In genomic region chr3:129022114-129022994, GRCh38 we compare ENCODE assay signal across 13 cellular contexts. TPM values are rescaled to one million over a fixed set of nuclear protein-coding genes. Genes with fewer than 3 reads are reported as not detected.
DNase-seq lines count a peak whose midpoint lies in the region; ATAC-seq and TF ChIP-seq lines count a peak whose summit lies in the region.
"Had no signal": no experiment of that assay in that cellular context is flagged by ENCODE, and none has a peak within 500 bp of the region (broad histone marks: within the 10 kb centered on the region; RNA-seq: fewer than 3 reads in every experiment).

No MANE protein-coding gene starts in this region.

- 70 to 73% methylated on average over 2 to 4 of the region's 14 CpGs for WGBS in gastroesophageal sphincter (ENCODE audit: low coverage in 1 of 2), 2 donors
- 69 to 76% methylated on average over 14 of the region's 14 CpGs for WGBS in aorta, 2 donors

- peak; percentile 61 for ATAC-seq in gastroesophageal sphincter
- ATAC-seq in natural killer cell = no peak
- peak; percentile 46 for ATAC-seq in aorta (ENCODE audit: low FRiP score)
- ATAC-seq in GM21528 (IDR thresholded peaks at IDR 0.05; ENCODE audit: low FRiP score, unreplicated experiment) = no peak

- peak overlapping the region; percentile 64 for H3K4me3 Mint-ChIP-seq in natural killer cell
- H3K4me3 Mint-ChIP-seq: dendritic cell treated with granulocyte-macrophage colony-stimulating factor and Interleukin-4, amounts not matched to agents 40 ng/mL and 50 ng/mL, for 4 days; nephron progenitor cell had no signal

- H3K9me3 Mint-ChIP-seq in natural killer cell = no peaks in the 10 kb centered on the region
- H3K9me3 Mint-ChIP-seq: dendritic cell treated with granulocyte-macrophage colony-stimulating factor and Interleukin-4, amounts not matched to agents 40 ng/mL and 50 ng/mL, for 4 days; nephron progenitor cell had no signal

- TF ChIP-seq CTCF in gastroesophageal sphincter (IDR thresholded peaks at IDR 0.05) = no peak
- no peak for TF ChIP-seq CTCF in natural killer cell (IDR thresholded peaks at IDR 0.05)
- TF ChIP-seq CTCF in WERI-Rb-1 (IDR thresholded peaks at IDR 0.05; ENCODE audit: low read depth, low read length) = no peak

- no peaks in the 10 kb centered on the region for H3K27me3 Mint-ChIP-seq in natural killer cell (ENCODE audit: low read depth in 2 of 2)

- H3K4me1 ChIP-seq in gastroesophageal sphincter = peaks cover 3 to 67% (median 22%) of the 10 kb centered on the region in 3 donors
- no peaks in the 10 kb centered on the region for H3K4me1 ChIP-seq in aorta (ENCODE audit: control insufficient read depth in 1 of 2, insufficient read depth in 2 of 2, low read length in 2 of 2)

- H3K36me3 ChIP-seq in gastroesophageal sphincter (no peaks in the 10 kb centered on the region), aorta (ENCODE audit: control insufficient read depth in 1 of 2, insufficient read depth in 2 of 2, low read length in 1 of 2) (no peaks in the 10 kb centered on the region), WERI-Rb-1 (no peaks in the 10 kb centered on the region)

- intact Hi-C loops in natural killer cell (cut with micrococcal nuclease) (no loop called here), aorta (cut with DNase I) (no loop called here)

- H3K4me1 Mint-ChIP-seq in natural killer cell = peaks cover 44 to 49% of the 10 kb centered on the region in 2 donors

- H3K4me3 ChIP-seq in gastroesophageal sphincter (no peak overlapping the region), aorta (ENCODE audit: low read length in 2 of 2) (no peak overlapping the region), WERI-Rb-1 (ENCODE audit: low read depth, low read length) (no peak overlapping the region)

- peak; percentile 51 for DNase-seq in activated effector memory CD4-positive, alpha-beta T cell treated with anti-CD3 and anti-CD28 coated beads, Interleukin-2, amount 50 U/mL, for 16 hours
- no peak for DNase-seq in activated effector memory CD4-positive, alpha-beta T cell treated with Interleukin-2 at 50 U/mL for 16 hours
- no peak for DNase-seq in natural killer cell
- peak; percentile 71 to 76 for DNase-seq in aorta
- DNase-seq in activated T-cell treated with anti-CD3 and anti-CD28 coated beads, Interleukin-2, amount 50 U/mL, for 48 hours = no peak
- no peak for DNase-seq in WERI-Rb-1
- DNase-seq: activated CD4-positive, alpha-beta T cell treated with anti-CD3 and anti-CD28 coated beads for 1 hour; DMS53; nephron progenitor cell had no signal

- no peak for TF ChIP-seq POLR2A in gastroesophageal sphincter (IDR thresholded peaks at IDR 0.05)

- peak overlapping the region in 3 of 4 donors; percentile 50 to 69 (median 66) for H3K27ac ChIP-seq in gastroesophageal sphincter
- H3K27ac ChIP-seq in aorta (ENCODE audit: low read depth in 1 of 2, low read length in 2 of 2) = no peak overlapping the region
- no peak overlapping the region for H3K27ac ChIP-seq in WERI-Rb-1

- H3K36me3 Mint-ChIP-seq in natural killer cell = no peaks in the 10 kb centered on the region

- H3K27me3 ChIP-seq in gastroesophageal sphincter = no peaks in the 10 kb centered on the region
- H3K27me3 ChIP-seq in aorta (ENCODE audit: control insufficient read depth in 1 of 2, insufficient read depth in 2 of 2, low read length in 1 of 2) = no peaks in the 10 kb centered on the region
- no peaks in the 10 kb centered on the region for H3K27me3 ChIP-seq in WERI-Rb-1 (ENCODE audit: insufficient read depth, low read depth, severe bottlenecking)

- no peak for TF ChIP-seq EP300 in gastroesophageal sphincter (IDR thresholded peaks at IDR 0.05)

- peak overlapping the region; percentile 87 to 89 for H3K27ac Mint-ChIP-seq in natural killer cell
- H3K27ac Mint-ChIP-seq: dendritic cell treated with granulocyte-macrophage colony-stimulating factor and Interleukin-4, amounts not matched to agents 40 ng/mL and 50 ng/mL, for 4 days; nephron progenitor cell had no signal

- H3K9me3 ChIP-seq in gastroesophageal sphincter (no peaks in the 10 kb centered on the region), aorta (ENCODE audit: control insufficient read depth, low read length) (no peaks in the 10 kb centered on the region), WERI-Rb-1 (ENCODE audit: severe bottlenecking) (no peaks in the 10 kb centered on the region)

RNA-seq across cellular contexts. Expression of gene EFCC1, which starts 21.2 kb away (rescaled TPM):
- total RNA-seq in gastroesophageal sphincter (10 to 100 TPM in 1 of 4 donors, 1 to 10 TPM in 3; 4.8 to 10.3 (median 6.5) TPM), natural killer cell (under 1 TPM in 2 of 3 donors, not detected in 1; 0.28 to 0.70 TPM), aorta (1 to 10 TPM; 1.5 to 3.1 TPM)
- under 1 TPM; 0.13 to 0.50 TPM for polyA plus RNA-seq in aorta

RNA-seq across cellular contexts. Expression of gene CFAP92, which starts 28.5 kb away (rescaled TPM):
- total RNA-seq in gastroesophageal sphincter (1 to 10 TPM in 3 of 4 donors, under 1 TPM in 1; 0.96 to 3.3 (median 2.3) TPM), natural killer cell (under 1 TPM; 0.26 to 0.43 (median 0.41) TPM), aorta (1 to 10 TPM in 1 of 2 donors, under 1 TPM in 1; 0.62 to 1.2 TPM)
- not detected for polyA plus RNA-seq in aorta

RNA-seq across cellular contexts. Expression of gene GP9, which starts 38.2 kb away (rescaled TPM):
- total RNA-seq in gastroesophageal sphincter (not detected), natural killer cell (1 to 10 TPM in 2 of 3 donors, under 1 TPM in 1; 0.86 to 8.6 (median 3.8) TPM), aorta (not detected)
- polyA plus RNA-seq in aorta = not detected
- total RNA-seq: A172 had no signal

Comparison
In these comparisons a context has a peak if more than half of its experiments do, and no peak if none do; other contexts are left out.
1. DNase-seq: peak in activated effector memory CD4-positive, alpha-beta T cell treated with anti-CD3 and anti-CD28 coated beads, Interleukin-2, amount 50 U/mL, for 16 hours (single experiment) and aorta (2 of 2); none in activated effector memory CD4-positive, alpha-beta T cell treated with Interleukin-2 at 50 U/mL for 16 hours (single experiment), natural killer cell (single experiment), activated T-cell treated with anti-CD3 and anti-CD28 coated beads, Interleukin-2, amount 50 U/mL, for 48 hours (0 of 2) and WERI-Rb-1 (single experiment).
2. ATAC-seq: peak in gastroesophageal sphincter (single experiment) and aorta (single experiment); none in natural killer cell (0 of 3) and GM21528 (single experiment).
3. H3K27ac ChIP-seq: peak in gastroesophageal sphincter (3 of 4); none in aorta (0 of 2) and WERI-Rb-1 (single experiment).